ENCODE assay signal across 26 cellular contexts in the genomic region with DNA sequence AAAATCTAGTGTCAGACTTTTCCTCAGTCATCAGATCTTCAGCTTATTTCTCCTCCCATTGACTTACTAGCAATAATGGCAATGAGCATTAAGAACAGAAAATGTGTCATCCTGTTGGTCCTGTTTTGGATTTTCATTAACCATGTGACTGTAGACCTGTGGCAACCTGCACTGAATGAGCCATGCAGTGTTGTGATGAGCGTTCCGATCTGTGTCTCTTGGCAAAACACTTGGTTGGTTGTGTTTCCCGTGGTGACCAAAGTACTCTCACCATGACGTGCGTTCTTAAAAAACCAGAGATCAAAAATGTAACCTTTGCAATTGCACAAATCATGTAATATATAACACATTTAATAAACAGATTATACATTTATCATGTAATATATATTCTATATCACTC.
DNase-seq lines count a peak whose midpoint lies in the region; ATAC-seq, FAIRE-seq and TF ChIP-seq lines count a peak whose summit lies in the region.
"Had no signal": no experiment of that assay in that cellular context is flagged by ENCODE, and none has a peak within 500 bp of the region (broad histone marks: within the 10 kb centered on the region; RNA-seq: fewer than 3 reads in every experiment).

No MANE protein-coding gene starts in this region.

- DNase-seq in heart left ventricle (no peak), left cardiac atrium (no peak), epithelial cell of proximal tubule (ENCODE audit: low read depth) (peak; percentile 36), kidney tubule cell (ENCODE audit: low spot score) (peak; percentile 79), suprapubic skin (ENCODE audit: low spot score in 2 of 2) (no peak), NCI-H748 (lab: John Stamatoyannopoulos, UW; ENCODE audit: unreplicated experiment) (no peak), HTR-8/SVneo (ENCODE audit: insufficient read length, low spot score) (no peak), T-helper 1 cell (no peak)
- DNase-seq: activated CD4-positive, alpha-beta T cell treated with anti-CD3 and anti-CD28 coated beads for 1 hour; activated CD8-positive, alpha-beta memory T cell treated with anti-CD3 and anti-CD28 coated beads for 24 hours; activated naive CD4-positive, alpha-beta T cell treated with Interleukin-2 at 50 U/mL for 16 hours; activated T-cell treated with anti-CD3 and anti-CD28 coated beads, Interleukin-2, amount 50 U/mL, for 4 hours; caudate nucleus; kidney; natural killer cell; NCI-H1092 treated with DMSO at 0.1 percent for 48 hours; NCI-H2029 treated with DMSO at 0.1 percent for 48 hours; NCI-H510A treated with DMSO at 0.1 percent for 48 hours; stimulated activated CD4-positive, alpha-beta T cell treated with anti-CD3 and anti-CD28 coated beads, Interleukin-2, amount 100 ng/mL, for 24 hours; SW 1271 had no signal

- no peak overlapping the region for H3K4me3 ChIP-seq in heart left ventricle
- H3K4me3 ChIP-seq in epithelial cell of proximal tubule (ENCODE audit: low read depth, low read length): no peak overlapping the region
- H3K4me3 ChIP-seq in suprapubic skin: no peak overlapping the region
- H3K4me3 ChIP-seq: BLaER1, skin epidermis, vagina had no signal

- intact Hi-C loops in heart left ventricle (cut with DNase I) (loop anchor here (5.0 to 10.0 kb wide), 8 partner anchors 122 to 1131 kb away; a partner anchor contains a TSS), left cardiac atrium (cut with DNase I) (loop anchor here in 1 of 2 donors (5.0 to 10.0 kb wide), 2 partner anchors 137 to 409 kb away; a partner anchor contains a TSS)

- peak; percentile 37 to 61 (median 46) for ATAC-seq in heart left ventricle
- no peak for ATAC-seq in left cardiac atrium
- ATAC-seq: activated T-cell treated with anti-CD3 and anti-CD28 coated beads, Interleukin-2, amount 50 U/mL, for 4 hours; natural killer cell; stimulated activated effector memory CD8-positive, alpha-beta T cell treated with anti-CD3 and anti-CD28 coated beads, Interleukin-12 subunit alpha, Interleukin-12 subunit beta, amount 100 ng/mL, for 72 hours had no signal

- H3K36me3 ChIP-seq in heart left ventricle (peaks cover 0 to 23% (median 7%) of the 10 kb centered on the region in 9 donors), suprapubic skin (peaks cover 3% of the 10 kb centered on the region)
- H3K36me3 ChIP-seq: vagina had no signal

- FAIRE-seq in HTR-8/SVneo (lab: Jason Lieb, UNC): no peak
- FAIRE-seq: frontal cortex, H54, kidney had no signal

- H3K4me1 ChIP-seq in heart left ventricle (peaks cover 0 to 50% (median 26%) of the 10 kb centered on the region in 12 donors), suprapubic skin (peaks cover 30% of the 10 kb centered on the region)

- WGBS in heart left ventricle, 4 donors: 42 to 61% (median 52%) methylated on average over 5 of the region's 5 CpGs
- 55% methylated on average over 5 of the region's 5 CpGs for WGBS in suprapubic skin

- no peak for TF ChIP-seq CTCF in heart left ventricle (IDR thresholded peaks at IDR 0.05)
- no peak for TF ChIP-seq CTCF in epithelial cell of proximal tubule (conservative IDR thresholded peaks at IDR 0.05; ENCODE audit: low read depth, low read length)
- TF ChIP-seq CTCF in suprapubic skin (IDR thresholded peaks at IDR 0.05): no peak

- H3K27ac ChIP-seq in heart left ventricle (peak overlapping the region in 8 of 12 donors; percentile 0 to 79 (median 32)), suprapubic skin (peak overlapping the region; percentile 75)
- H3K27ac ChIP-seq: BLaER1, vagina had no signal

- H3K27me3 ChIP-seq in heart left ventricle (no peaks in the 10 kb centered on the region), suprapubic skin (no peaks in the 10 kb centered on the region)
- H3K27me3 ChIP-seq: BLaER1, vagina had no signal

- no peaks in the 10 kb centered on the region for H3K9me3 ChIP-seq in heart left ventricle
- no peaks in the 10 kb centered on the region for H3K9me3 ChIP-seq in suprapubic skin
- H3K9me3 ChIP-seq: BLaER1, vagina had no signal

- TF ChIP-seq EP300 in suprapubic skin (IDR thresholded peaks at IDR 0.05): no peak

- TF ChIP-seq POLR2A in heart left ventricle (IDR thresholded peaks at IDR 0.05) (no peak), suprapubic skin (IDR thresholded peaks at IDR 0.05) (no peak)

Comparison
In these comparisons a context has a peak if more than half of its experiments do, and no peak if none do; other contexts are left out.
1. ATAC-seq: peak in heart left ventricle (4 of 4); none in left cardiac atrium (0 of 2).
2. DNase-seq: peak in epithelial cell of proximal tubule (single experiment) and kidney tubule cell (single experiment); none in heart left ventricle (0 of 5), left cardiac atrium (single experiment), suprapubic skin (0 of 2), NCI-H748 (single experiment), HTR-8/SVneo (single experiment) and T-helper 1 cell (0 of 5).